Comparison of ENCODE assay signal across 14 cellular contexts in genomic region chr10:104639595-104640338, GRCh38. TPM values are rescaled to one million over a fixed set of nuclear protein-coding genes. Genes with fewer than 3 reads are reported as not detected.
DNase-seq lines count a peak whose midpoint lies in the region; TF ChIP-seq lines count a peak whose summit lies in the region.
"Had no signal": no experiment of that assay in that cellular context is flagged by ENCODE, and none has a peak within 500 bp of the region (broad histone marks: within the 10 kb centered on the region; RNA-seq: fewer than 3 reads in every experiment).

No MANE protein-coding gene starts in this region.

- H3K27me3 ChIP-seq in HUES6 (ENCODE audit: control insufficient read depth, insufficient read depth, low read length) = peaks cover 93% of the 10 kb centered on the region
- peaks cover 0 to 75% (median 14%) of the 10 kb centered on the region in 4 donors for H3K27me3 ChIP-seq in esophagus muscularis mucosa
- H3K27me3 ChIP-seq in neural progenitor cell = peaks cover 93% of the 10 kb centered on the region
- H3K27me3 ChIP-seq in tibial artery = peaks cover 0 to 73% of the 10 kb centered on the region in 2 donors

- H3K4me1 Mint-ChIP-seq in neural progenitor cell = peaks cover 13% of the 10 kb centered on the region
- H3K4me1 Mint-ChIP-seq in activated T-helper 2 cell treated with anti-CD3 and anti-CD28 coated beads, Interferon-gamma antibody, Interleukin-2, Interleukin-4, amounts not matched to agents 10 μg/mL and 5 μg/mL and 100 μg/mL, durations not matched to agents 14 hours and 24 hours and 36 hours (ENCODE audit: low read depth) = peaks cover 2% of the 10 kb centered on the region

- no peak overlapping the region for H3K27ac Mint-ChIP-seq in neural progenitor cell
- H3K27ac Mint-ChIP-seq in activated T-helper 2 cell treated with anti-CD3 and anti-CD28 coated beads, Interferon-gamma antibody, Interleukin-2, Interleukin-4, amounts not matched to agents 10 μg/mL and 5 μg/mL and 100 μg/mL, durations not matched to agents 14 hours and 24 hours and 36 hours = no peak overlapping the region

- peak; percentile 24 for DNase-seq in ELF-1 (ENCODE audit: low read depth, low spot score)
- peak; percentile 86 for DNase-seq in esophagus muscularis mucosa (ENCODE audit: extremely low spot score)
- DNase-seq in neural progenitor cell (ENCODE audit: low spot score) = peak; percentile 57
- no peak for DNase-seq in SHP77 treated with DMSO at 0.1 percent for 48 hours (lab: John Stamatoyannopoulos, UW)
- DNase-seq in activated T-helper 2 cell treated with anti-CD3 and anti-CD28 coated beads, Interferon-gamma antibody, Interleukin-2, Interleukin-4, amounts not matched to agents 10 μg/mL and 5 μg/mL and 100 μg/mL, durations not matched to agents 14 hours and 24 hours and 36 hours (ENCODE audit: low spot score) = no peak
- no peak for DNase-seq in tibial artery
- no peak for DNase-seq in activated gamma-delta T cell treated with Interleukin-2 at 50 U/mL for 16 hours
- DNase-seq: CD4-positive, CD25-positive, alpha-beta regulatory T cell; GM23248; KBM-7 had no signal

- TF ChIP-seq EP300 in esophagus muscularis mucosa (IDR thresholded peaks at IDR 0.05) = no peak

- H3K27me3 Mint-ChIP-seq in neural progenitor cell (ENCODE audit: insufficient read depth, low read depth) = peaks cover 45% of the 10 kb centered on the region
- peaks cover 70% of the 10 kb centered on the region for H3K27me3 Mint-ChIP-seq in activated T-helper 2 cell treated with anti-CD3 and anti-CD28 coated beads, Interferon-gamma antibody, Interleukin-2, Interleukin-4, amounts not matched to agents 10 μg/mL and 5 μg/mL and 100 μg/mL, durations not matched to agents 14 hours and 24 hours and 36 hours (ENCODE audit: low read depth)

- peak overlapping the region; percentile 98 for H3K4me2 ChIP-seq in neural progenitor cell

- H3K9me3 ChIP-seq in HUES6 (ENCODE audit: control insufficient read depth, insufficient read depth, low read depth, low read length) (no peaks in the 10 kb centered on the region), esophagus muscularis mucosa (no peaks in the 10 kb centered on the region), neural progenitor cell (ENCODE audit: low read depth) (no peaks in the 10 kb centered on the region), tibial artery (no peaks in the 10 kb centered on the region)

- 7% methylated on average over 35 of the region's 40 CpGs for WGBS in esophagus muscularis mucosa

- H3K9ac ChIP-seq in HUES6 (ENCODE audit: low read length) (no peak overlapping the region), neural progenitor cell (no peak overlapping the region)
- H3K9ac ChIP-seq: GM23248 had no signal

- H3K4me3 Mint-ChIP-seq in neural progenitor cell = peak overlapping the region; percentile 91
- H3K4me3 Mint-ChIP-seq in activated T-helper 2 cell treated with anti-CD3 and anti-CD28 coated beads, Interferon-gamma antibody, Interleukin-2, Interleukin-4, amounts not matched to agents 10 μg/mL and 5 μg/mL and 100 μg/mL, durations not matched to agents 14 hours and 24 hours and 36 hours (ENCODE audit: low read depth) = no peak overlapping the region

- H3K36me3 Mint-ChIP-seq in neural progenitor cell = no peaks in the 10 kb centered on the region
- H3K36me3 Mint-ChIP-seq in activated T-helper 2 cell treated with anti-CD3 and anti-CD28 coated beads, Interferon-gamma antibody, Interleukin-2, Interleukin-4, amounts not matched to agents 10 μg/mL and 5 μg/mL and 100 μg/mL, durations not matched to agents 14 hours and 24 hours and 36 hours (ENCODE audit: low read depth) = no peaks in the 10 kb centered on the region
- H3K36me3 Mint-ChIP-seq: CD4-positive, CD25-positive, alpha-beta regulatory T cell had no signal

- intact Hi-C loops in esophagus muscularis mucosa (cut with DNase I) (loop anchor here (10.0 kb wide), 1 partner anchor 285 kb away; no protein-coding TSS in a partner anchor), tibial artery (cut with DNase I; ENCODE audit: low total_unique reads) (no loop called here)
- intact Hi-C loops in activated T-helper 2 cell treated with anti-CD3 and anti-CD28 coated beads, Interferon-gamma antibody, Interleukin-2, Interleukin-4, amounts not matched to agents 10 μg/mL and 5 μg/mL and 100 μg/mL, durations not matched to agents 14 hours and 24 hours and 36 hours (cut with micrococcal nuclease) = no loop called here

- H3K36me3 ChIP-seq in HUES6 (ENCODE audit: control insufficient read depth, insufficient read depth, low read length) = no peaks in the 10 kb centered on the region
- H3K36me3 ChIP-seq in esophagus muscularis mucosa = no peaks in the 10 kb centered on the region
- no peaks in the 10 kb centered on the region for H3K36me3 ChIP-seq in neural progenitor cell
- H3K36me3 ChIP-seq in tibial artery = no peaks in the 10 kb centered on the region

- H3K9me3 Mint-ChIP-seq in neural progenitor cell = no peaks in the 10 kb centered on the region
- no peaks in the 10 kb centered on the region for H3K9me3 Mint-ChIP-seq in activated T-helper 2 cell treated with anti-CD3 and anti-CD28 coated beads, Interferon-gamma antibody, Interleukin-2, Interleukin-4, amounts not matched to agents 10 μg/mL and 5 μg/mL and 100 μg/mL, durations not matched to agents 14 hours and 24 hours and 36 hours

- no peak for TF ChIP-seq POLR2A in esophagus muscularis mucosa (IDR thresholded peaks at IDR 0.05; ENCODE audit: low read depth)

- H3K27ac ChIP-seq in HUES6 (ENCODE audit: low read depth, low read length) (no peak overlapping the region), esophagus muscularis mucosa (replicated peaks in 1 of 4) (no peak overlapping the region), neural progenitor cell (no peak overlapping the region), tibial artery (no peak overlapping the region)
- H3K27ac ChIP-seq: GM23248 had no signal

- peak overlapping the region; percentile 90 for H2AFZ ChIP-seq in neural progenitor cell (replicated peaks)
- H2AFZ ChIP-seq: GM23248 had no signal

- no peaks in the 10 kb centered on the region for H3K79me2 ChIP-seq in neural progenitor cell (ENCODE audit: low read depth)

- peaks cover 5% of the 10 kb centered on the region; the same call in 1 of the 2 replicates for H3K4me1 ChIP-seq in HUES6 (ENCODE audit: control insufficient read depth, insufficient read depth, low read length)
- H3K4me1 ChIP-seq in esophagus muscularis mucosa = peaks cover 0 to 50% (median 44%) of the 10 kb centered on the region in 4 donors
- H3K4me1 ChIP-seq in neural progenitor cell = peaks cover 15% of the 10 kb centered on the region
- peaks cover 0 to 45% (median 19%) of the 10 kb centered on the region in 4 donors for H3K4me1 ChIP-seq in tibial artery

- TF ChIP-seq CTCF in esophagus muscularis mucosa (IDR thresholded peaks at IDR 0.05) (no peak), neural progenitor cell (IDR thresholded peaks at IDR 0.05) (no peak), tibial artery (IDR thresholded peaks at IDR 0.05) (no peak)

- H4K20me1 ChIP-seq in neural progenitor cell (ENCODE audit: low read depth) = no peaks in the 10 kb centered on the region

- H3K4me3 ChIP-seq in HUES6 (ENCODE audit: low read depth, low read length) (peak overlapping the region; percentile 76), esophagus muscularis mucosa (peak overlapping the region; percentile 32 to 48 (median 42)), neural progenitor cell (peak overlapping the region; percentile 56), tibial artery (no peak overlapping the region)
- H3K4me3 ChIP-seq: GM23248 had no signal

- H3F3A ChIP-seq in neural progenitor cell (ENCODE audit: low read depth) = peaks cover 15% of the 10 kb centered on the region

RNA-seq across cellular contexts. Expression of gene SORCS3, which starts 1.3 kb away (rescaled TPM):
- total RNA-seq in esophagus muscularis mucosa (under 1 TPM; 0.26 to 0.50 (median 0.41) TPM), neural progenitor cell (ENCODE audit: low replicate concordance) (0.26 and 0.34 TPM in 2 replicates)
- total RNA-seq in activated T-helper 2 cell treated with anti-CD3 and anti-CD28 coated beads, Interferon-gamma antibody, Interleukin-2, Interleukin-4, amounts not matched to agents 10 μg/mL and 5 μg/mL and 100 μg/mL, durations not matched to agents 14 hours and 24 hours and 36 hours = not detected in 2 replicates
- total RNA-seq: CD4-positive, CD25-positive, alpha-beta regulatory T cell; fibroblast of lung; GM23248; lung microvascular endothelial cell; RPMI7951 had no signal

Comparison
In these comparisons a context has a peak if more than half of its experiments do, and no peak if none do; other contexts are left out.
1. DNase-seq: peak in ELF-1 (single experiment), esophagus muscularis mucosa (single experiment) and neural progenitor cell (single experiment); none in SHP77 treated with DMSO at 0.1 percent for 48 hours (single experiment), activated T-helper 2 cell treated with anti-CD3 and anti-CD28 coated beads, Interferon-gamma antibody, Interleukin-2, Interleukin-4, amounts not matched to agents 10 μg/mL and 5 μg/mL and 100 μg/mL, durations not matched to agents 14 hours and 24 hours and 36 hours (single experiment), tibial artery (0 of 2) and activated gamma-delta T cell treated with Interleukin-2 at 50 U/mL for 16 hours (single experiment).
2. H3K4me3 ChIP-seq: peak in HUES6 (single experiment), esophagus muscularis mucosa (4 of 4) and neural progenitor cell (single experiment); none in tibial artery (0 of 2).